Comparison of ENCODE assay signal across 17 cellular contexts in the genomic region with DNA sequence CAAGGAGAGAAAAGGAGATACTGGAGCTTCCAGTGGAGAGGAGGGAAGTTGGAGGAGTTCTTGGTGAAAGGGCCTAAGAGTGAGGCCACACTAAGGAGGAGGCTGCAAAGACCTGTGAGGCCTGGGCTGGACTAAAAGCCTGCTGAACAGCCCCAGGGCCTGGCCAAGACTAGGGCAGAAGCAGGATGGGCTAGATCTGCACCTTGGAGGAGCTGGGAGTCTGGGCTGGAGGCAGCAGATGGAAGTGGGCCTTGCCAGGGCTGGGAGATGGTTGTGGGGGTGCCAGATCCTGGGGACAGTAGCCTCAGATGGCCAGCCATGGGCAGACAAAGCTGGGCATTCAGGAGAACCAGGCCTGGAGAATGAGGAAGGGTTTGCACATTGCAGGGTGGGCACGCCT. TPM values are rescaled to one million over a fixed set of nuclear protein-coding genes. Genes with fewer than 3 reads are reported as not detected.
DNase-seq lines count a peak whose midpoint lies in the region; ATAC-seq and TF ChIP-seq lines count a peak whose summit lies in the region.
"Had no signal": no experiment of that assay in that cellular context is flagged by ENCODE, and none has a peak within 500 bp of the region (broad histone marks: within the 10 kb centered on the region; RNA-seq: fewer than 3 reads in every experiment).

No MANE protein-coding gene starts in this region.

- peak; percentile 29 for ATAC-seq in activated CD8-positive, alpha-beta T cell treated with anti-CD3 and anti-CD28 coated beads for 36 hours
- no peak for ATAC-seq in left lung
- ATAC-seq: GM23338 had no signal

- no peak overlapping the region for H3K18ac ChIP-seq in trophoblast cell (ENCODE audit: low read length)

- H3K4me3 ChIP-seq in thymus (ENCODE audit: low read length) (no peak overlapping the region), MG63 (no peak overlapping the region), trophoblast cell (ENCODE audit: low read depth, low read length) (no peak overlapping the region), left lung (no peak overlapping the region)
- H3K4me3 ChIP-seq: GM23338, PC-9 had no signal

- H3K4me1 Mint-ChIP-seq in activated naive CD4-positive, alpha-beta T cell treated with anti-CD3 and anti-CD28 coated beads for 36 hours (ENCODE audit: low read depth), result peaks cover 24% of the 10 kb centered on the region
- peaks cover 32% of the 10 kb centered on the region for H3K4me1 Mint-ChIP-seq in activated CD8-positive, alpha-beta T cell treated with anti-CD3 and anti-CD28 coated beads for 36 hours (ENCODE audit: low read depth)
- peaks cover 19 to 22% of the 10 kb centered on the region in 2 donors for H3K4me1 Mint-ChIP-seq in immature natural killer cell
- H3K4me1 Mint-ChIP-seq: GM23338 had no signal

- no peak for DNase-seq in activated naive CD4-positive, alpha-beta T cell treated with anti-CD3 and anti-CD28 coated beads for 36 hours
- no peak for DNase-seq in activated naive CD4-positive, alpha-beta T cell treated with anti-CD3 and anti-CD28 coated beads, Interleukin-2, amount 50 U/mL, for 16 hours
- DNase-seq in activated CD8-positive, alpha-beta T cell treated with anti-CD3 and anti-CD28 coated beads for 36 hours, result no peak
- DNase-seq in immature natural killer cell (no peak), MG63 (no peak), trophoblast cell (no peak), left lung (no peak)
- DNase-seq: cortex of kidney, foreskin melanocyte, GF-D8, NCI-H1092, NCI-H774, PC-9 had no signal

- no peak overlapping the region for H2AFZ ChIP-seq in trophoblast cell (ENCODE audit: insufficient read depth, low read length, poor library complexity)
- H2AFZ ChIP-seq: GM23338, PC-9 had no signal

- 100% methylated on average over 1 of the region's 1 CpG for WGBS in thymus
- no CpG with 5 or more reads among the region's 1 CpG for WGBS in trophoblast cell (ENCODE audit: extremely low coverage, insufficient coverage, insufficient read length)

- no peak for TF ChIP-seq CTCF in activated CD8-positive, alpha-beta T cell treated with anti-CD3 and anti-CD28 coated beads for 36 hours (IDR thresholded peaks at IDR 0.05)
- TF ChIP-seq CTCF in left lung (IDR thresholded peaks at IDR 0.05), result no peak

- no peak overlapping the region for H3K4me3 Mint-ChIP-seq in activated naive CD4-positive, alpha-beta T cell treated with anti-CD3 and anti-CD28 coated beads for 36 hours
- H3K4me3 Mint-ChIP-seq in activated CD8-positive, alpha-beta T cell treated with anti-CD3 and anti-CD28 coated beads for 36 hours, result peak overlapping the region; percentile 20
- H3K4me3 Mint-ChIP-seq in immature natural killer cell, result peak overlapping the region; percentile 48 to 63 (median 54)
- H3K4me3 Mint-ChIP-seq: GM23338 had no signal

- H3K4ac ChIP-seq in trophoblast cell (ENCODE audit: low read depth, low read length), result no peak overlapping the region

- H3K9me3 ChIP-seq in thymus (ENCODE audit: control insufficient read depth) (no peaks in the 10 kb centered on the region), MG63 (no peaks in the 10 kb centered on the region), trophoblast cell (ENCODE audit: insufficient read depth, low read depth, low read length) (no peaks in the 10 kb centered on the region), left lung (no peaks in the 10 kb centered on the region)

- H2AK5ac ChIP-seq in trophoblast cell (ENCODE audit: low read length), result no peak overlapping the region

- H3K27ac ChIP-seq in thymus (ENCODE audit: low read depth) (peak overlapping the region; percentile 81), trophoblast cell (ENCODE audit: low read depth, low read length) (no peak overlapping the region), left lung (no peak overlapping the region)
- H3K27ac ChIP-seq: HL-60, PC-9, VCaP had no signal

- H3K27me3 Mint-ChIP-seq in activated naive CD4-positive, alpha-beta T cell treated with anti-CD3 and anti-CD28 coated beads for 36 hours (ENCODE audit: low read depth), result no peaks in the 10 kb centered on the region
- no peaks in the 10 kb centered on the region for H3K27me3 Mint-ChIP-seq in activated CD8-positive, alpha-beta T cell treated with anti-CD3 and anti-CD28 coated beads for 36 hours
- no peaks in the 10 kb centered on the region for H3K27me3 Mint-ChIP-seq in immature natural killer cell (ENCODE audit: low read depth in 3 of 3)

- H3K27me3 ChIP-seq in thymus (ENCODE audit: control insufficient read depth, insufficient read depth) (no peaks in the 10 kb centered on the region), MG63 (no peaks in the 10 kb centered on the region), trophoblast cell (ENCODE audit: insufficient read depth, low read length) (no peaks in the 10 kb centered on the region), left lung (no peaks in the 10 kb centered on the region)

- no peak overlapping the region for H3K4me2 ChIP-seq in trophoblast cell (ENCODE audit: low read length)
- H3K4me2 ChIP-seq: GM23338, PC-9 had no signal

- H3K4me1 ChIP-seq in thymus (ENCODE audit: control insufficient read depth, insufficient read depth, low read length) (peaks cover 18% of the 10 kb centered on the region), trophoblast cell (ENCODE audit: control insufficient read depth in 1 of 2, insufficient read depth in 2 of 2, low read length in 2 of 2) (no peaks in the 10 kb centered on the region), left lung (no peaks in the 10 kb centered on the region)

- no peak overlapping the region for H4K8ac ChIP-seq in trophoblast cell (ENCODE audit: low read depth, low read length)

- H4K12ac ChIP-seq in trophoblast cell (ENCODE audit: low read depth, low read length), result no peak overlapping the region

- H2BK5ac ChIP-seq in trophoblast cell (ENCODE audit: low read depth, low read length, poor library complexity), result no peak overlapping the region

- no peaks in the 10 kb centered on the region for H3K9me3 Mint-ChIP-seq in activated naive CD4-positive, alpha-beta T cell treated with anti-CD3 and anti-CD28 coated beads for 36 hours
- no peaks in the 10 kb centered on the region for H3K9me3 Mint-ChIP-seq in activated CD8-positive, alpha-beta T cell treated with anti-CD3 and anti-CD28 coated beads for 36 hours
- H3K9me3 Mint-ChIP-seq in immature natural killer cell, result no peaks in the 10 kb centered on the region
- H3K9me3 Mint-ChIP-seq: GM23338 had no signal

- H4K91ac ChIP-seq in trophoblast cell (ENCODE audit: low read depth, low read length), result no peak overlapping the region

- no peak overlapping the region for H2BK120ac ChIP-seq in trophoblast cell (ENCODE audit: insufficient read depth, low read length, poor library complexity)

- H3K27ac Mint-ChIP-seq in activated naive CD4-positive, alpha-beta T cell treated with anti-CD3 and anti-CD28 coated beads for 36 hours, result peak overlapping the region; percentile 93
- H3K27ac Mint-ChIP-seq in activated CD8-positive, alpha-beta T cell treated with anti-CD3 and anti-CD28 coated beads for 36 hours, result peak overlapping the region; percentile 96
- peak overlapping the region; percentile 86 to 99 (median 95) for H3K27ac Mint-ChIP-seq in immature natural killer cell
- H3K27ac Mint-ChIP-seq: GM23338 had no signal

- H3K79me2 ChIP-seq in trophoblast cell (ENCODE audit: control insufficient read depth, insufficient read depth, low read length, poor library complexity), result no peaks in the 10 kb centered on the region

- H3K79me1 ChIP-seq in trophoblast cell (ENCODE audit: low read length), result no peaks in the 10 kb centered on the region

- H3K14ac ChIP-seq in trophoblast cell (ENCODE audit: low read length), result no peak overlapping the region

- H3K36me3 Mint-ChIP-seq in activated naive CD4-positive, alpha-beta T cell treated with anti-CD3 and anti-CD28 coated beads for 36 hours (ENCODE audit: low read depth), result no peaks in the 10 kb centered on the region
- H3K36me3 Mint-ChIP-seq in activated CD8-positive, alpha-beta T cell treated with anti-CD3 and anti-CD28 coated beads for 36 hours (ENCODE audit: low read depth), result no peaks in the 10 kb centered on the region
- peaks cover 0 to 6% (median 0%) of the 10 kb centered on the region in 3 donors for H3K36me3 Mint-ChIP-seq in immature natural killer cell

- CTCF ChIA-PET in activated naive CD4-positive, alpha-beta T cell treated with anti-CD3 and anti-CD28 coated beads for 36 hours (lab: Charles Lee), result interaction anchor here (0.6 to 1.9 kb wide), 8 partner anchors 16 to 245 kb away, joined by 3 to 6 read pairs (median 3); no protein-coding TSS in a partner anchor
- CTCF ChIA-PET in activated CD8-positive, alpha-beta T cell treated with anti-CD3 and anti-CD28 coated beads for 36 hours (lab: Charles Lee), result interaction anchor here (1.0 to 3.7 kb wide), 8 partner anchors 15 to 45 kb away, joined by 3 to 14 read pairs (median 4); no protein-coding TSS in a partner anchor

- intact Hi-C loops in activated naive CD4-positive, alpha-beta T cell treated with anti-CD3 and anti-CD28 coated beads for 36 hours (cut with micrococcal nuclease), result loop anchor here (1.0 kb wide), 2 partner anchors 24 to 89 kb away; no protein-coding TSS in a partner anchor
- intact Hi-C loops in activated CD8-positive, alpha-beta T cell treated with anti-CD3 and anti-CD28 coated beads for 36 hours (cut with micrococcal nuclease), result no loop called here
- intact Hi-C loops in left lung (cut with DNase I), result no loop called here

- no peak overlapping the region for H2BK12ac ChIP-seq in trophoblast cell (ENCODE audit: low read length)

- H3K36me3 ChIP-seq in thymus (ENCODE audit: control insufficient read depth, insufficient read depth) (no peaks in the 10 kb centered on the region), MG63 (no peaks in the 10 kb centered on the region), trophoblast cell (ENCODE audit: control insufficient read depth in 1 of 2, insufficient read depth in 2 of 2, low read length in 2 of 2) (no peaks in the 10 kb centered on the region), left lung (no peaks in the 10 kb centered on the region)

- H3K9ac ChIP-seq in trophoblast cell (ENCODE audit: low read length), result no peak overlapping the region

- POLR2A ChIA-PET in activated CD8-positive, alpha-beta T cell treated with anti-CD3 and anti-CD28 coated beads for 36 hours (lab: Charles Lee), result interaction anchor here (0.6 to 2.4 kb wide), 10 partner anchors 10 to 94 kb away, joined by 3 to 14 read pairs (median 4); no protein-coding TSS in a partner anchor

- no peak overlapping the region for H3K23ac ChIP-seq in trophoblast cell (ENCODE audit: low read length)

RNA-seq across cellular contexts. Expression of gene PURB, which starts 6.5 kb away (rescaled TPM):
- 10 to 100 TPM; 12.9 to 13.1 TPM for total RNA-seq in activated naive CD4-positive, alpha-beta T cell treated with anti-CD3 and anti-CD28 coated beads for 36 hours
- total RNA-seq in activated CD8-positive, alpha-beta T cell treated with anti-CD3 and anti-CD28 coated beads for 36 hours, result 10 to 100 TPM; 20.5 to 21.0 TPM
- 1 to 10 TPM; 2.4 to 3.2 (median 3.2) TPM for polyA plus RNA-seq in immature natural killer cell
- 16.5 TPM for polyA plus RNA-seq in thymus
- 12.0 and 18.0 TPM in 2 replicates for total RNA-seq in MG63 (2014; rRNA removed; shearing (Covaris generic); ENCODE audit: low replicate concordance)
- polyA plus RNA-seq in trophoblast cell (2013), result 8.5 and 8.7 TPM in 2 replicates
- 10 to 100 TPM; 23.5 to 26.3 TPM for total RNA-seq in left lung

RNA-seq across cellular contexts. Expression of gene H2AZ2, which starts 43.9 kb away (rescaled TPM):
- total RNA-seq in activated naive CD4-positive, alpha-beta T cell treated with anti-CD3 and anti-CD28 coated beads for 36 hours, result 100 to 1,000 TPM; 344 to 361 TPM
- total RNA-seq in activated CD8-positive, alpha-beta T cell treated with anti-CD3 and anti-CD28 coated beads for 36 hours, result 100 to 1,000 TPM; 242 to 271 TPM
- 100 to 1,000 TPM; 237 to 262 (median 254) TPM for polyA plus RNA-seq in immature natural killer cell
- polyA plus RNA-seq in thymus, result 198 TPM
- total RNA-seq in MG63 (2014; rRNA removed; shearing (Covaris generic); ENCODE audit: low replicate concordance), result 352 and 425 TPM in 2 replicates
- polyA plus RNA-seq in trophoblast cell (2013), result 172 and 182 TPM in 2 replicates
- total RNA-seq in left lung, result 100 to 1,000 TPM; 113 to 182 TPM
